21 cellular contexts compared by ENCODE assay signal in the genomic region with DNA sequence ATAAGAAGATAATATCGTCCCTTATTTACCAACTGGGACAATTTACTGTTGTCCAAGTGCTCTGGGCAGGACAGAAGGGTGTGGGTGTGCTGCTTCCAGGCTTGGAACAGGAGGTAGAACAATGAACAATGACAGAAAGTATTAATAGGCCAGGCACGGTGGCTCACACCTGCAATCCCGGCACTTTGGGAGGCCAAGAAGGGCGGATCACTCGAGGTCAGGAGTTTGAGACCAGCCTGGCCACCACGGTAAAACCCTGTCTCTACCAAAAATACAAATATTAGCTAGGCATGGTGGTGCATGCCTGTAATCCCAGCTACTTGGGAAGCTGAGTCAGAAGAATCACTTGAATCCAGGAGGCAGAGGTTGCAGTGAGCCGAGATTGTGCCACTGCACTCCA. TPM values are rescaled to one million over a fixed set of nuclear protein-coding genes. Genes with fewer than 3 reads are reported as not detected.
DNase-seq lines count a peak whose midpoint lies in the region; ATAC-seq, FAIRE-seq and TF ChIP-seq lines count a peak whose summit lies in the region.
"Had no signal": no experiment of that assay in that cellular context is flagged by ENCODE, and none has a peak within 500 bp of the region (broad histone marks: within the 10 kb centered on the region; RNA-seq: fewer than 3 reads in every experiment).

No MANE protein-coding gene starts in this region.

- TF ChIP-seq POLR2A in gastroesophageal sphincter (IDR thresholded peaks at IDR 0.05) (no peak), vagina (IDR thresholded peaks at IDR 0.05) (no peak)

- ATAC-seq in left ventricle myocardium superior: no peak
- no peak for ATAC-seq in gastroesophageal sphincter
- no peak for ATAC-seq in omental fat pad (ENCODE audit: low FRiP score)
- no peak for ATAC-seq in HG02970 (IDR thresholded peaks at IDR 0.05; ENCODE audit: low FRiP score, unreplicated experiment)
- ATAC-seq: stimulated activated effector memory CD8-positive, alpha-beta T cell treated with anti-CD3 and anti-CD28 coated beads, Interleukin-12 subunit alpha, Interleukin-12 subunit beta, amount 100 ng/mL, for 72 hours had no signal

- peaks cover 0 to 32% (median 17%) of the 10 kb centered on the region in 3 donors for H3K4me1 ChIP-seq in gastroesophageal sphincter
- peaks cover 60% of the 10 kb centered on the region for H3K4me1 ChIP-seq in vagina

- TF ChIP-seq CTCF in gastroesophageal sphincter (IDR thresholded peaks at IDR 0.05): no peak
- no peak for TF ChIP-seq CTCF in omental fat pad (IDR thresholded peaks at IDR 0.05)
- no peak for TF ChIP-seq CTCF in vagina (IDR thresholded peaks at IDR 0.05)

- H3K27me3 ChIP-seq in gastroesophageal sphincter (peaks cover 4% of the 10 kb centered on the region), vagina (no peaks in the 10 kb centered on the region)
- H3K27me3 ChIP-seq: thyroid gland had no signal

- FAIRE-seq in GM19239 (lab: Jason Lieb, UNC): no peak
- FAIRE-seq: HTR-8/SVneo, kidney, TTC549 had no signal

- peak overlapping the region in 1 of 2 donors; percentile 49 for H3K4me3 ChIP-seq in gastroesophageal sphincter
- peak overlapping the region in 1 of 2 donors; percentile 46 for H3K4me3 ChIP-seq in vagina
- H3K4me3 ChIP-seq: thyroid gland had no signal

- H3K27ac ChIP-seq in gastroesophageal sphincter: peak overlapping the region in 3 of 4 donors; percentile 78 to 84 (median 80)
- peak overlapping the region; percentile 77 for H3K27ac ChIP-seq in vagina
- H3K27ac ChIP-seq: neutrophil had no signal

- intact Hi-C loops in cardiac septum (cut with DNase I): loop anchor here (5.0 kb wide), 1 partner anchor 46 kb away; no protein-coding TSS in a partner anchor
- intact Hi-C loops in left ventricle myocardium superior (cut with micrococcal nuclease): no loop called here
- intact Hi-C loops in vagina (cut with DNase I): no loop called here

- 56 to 60% methylated on average over 1 of the region's 7 CpGs for WGBS in gastroesophageal sphincter (ENCODE audit: low coverage in 1 of 2), 2 donors

- H3K36me3 ChIP-seq in gastroesophageal sphincter: no peaks in the 10 kb centered on the region
- H3K36me3 ChIP-seq in vagina: no peaks in the 10 kb centered on the region
- H3K36me3 ChIP-seq: neutrophil, thyroid gland had no signal

- DNase-seq in cardiac septum (ENCODE audit: low spot score) (peak; percentile 47), left ventricle myocardium superior (no peak), omental fat pad (ENCODE audit: low spot score) (peak; percentile 8), vagina (ENCODE audit: extremely low spot score in 2 of 2) (no peak), dedifferentiated amniotic fluid mesenchymal stem cell (ENCODE audit: extremely low spot score) (no peak), GM19239 (ENCODE audit: insufficient read length, low spot score) (no peak)
- DNase-seq: activated CD4-positive, alpha-beta T cell treated with anti-CD3 and anti-CD28 coated beads for 4 hours; activated gamma-delta T cell; DMS 273 treated with DMSO at 0.1 percent for 48 hours; GDM1; H7; hippocampal formation; kidney; NCI-H1048 had no signal

- no peaks in the 10 kb centered on the region for H3K9me3 ChIP-seq in gastroesophageal sphincter
- H3K9me3 ChIP-seq in vagina: no peaks in the 10 kb centered on the region
- H3K9me3 ChIP-seq: neutrophil, thyroid gland had no signal

- no peak for TF ChIP-seq EP300 in gastroesophageal sphincter (IDR thresholded peaks at IDR 0.05)

RNA-seq across cellular contexts. Expression of a gene that starts 2.5 kb away (rescaled TPM):
- total RNA-seq in cardiac septum (147 TPM), left ventricle myocardium superior (151 TPM), gastroesophageal sphincter (100 to 1,000 TPM in 3 of 4 donors, 10 to 100 TPM in 1; 61.2 to 247 (median 175) TPM), omental fat pad (1,000 to 10,000 TPM in 1 of 4 donors, 100 to 1,000 TPM in 3; 285 to 1,264 (median 308) TPM), vagina (209 TPM)

RNA-seq across cellular contexts. Expression of a gene that starts 16.3 kb away (rescaled TPM):
- total RNA-seq in cardiac septum: 93.0 TPM
- total RNA-seq in left ventricle myocardium superior: 41.1 TPM
- 10 to 100 TPM; 25.7 to 67.2 (median 52.2) TPM for total RNA-seq in gastroesophageal sphincter
- total RNA-seq in omental fat pad: 100 to 1,000 TPM in 1 of 4 donors, 10 to 100 TPM in 3; 43.2 to 109 (median 47.7) TPM
- 171 TPM for total RNA-seq in vagina

RNA-seq across cellular contexts. Expression of a gene that starts 32.0 kb away (rescaled TPM):
- total RNA-seq in cardiac septum: 9.3 TPM
- 9.7 TPM for total RNA-seq in left ventricle myocardium superior
- total RNA-seq in gastroesophageal sphincter: 1 to 10 TPM; 3.4 to 9.3 (median 7.4) TPM
- 10 to 100 TPM in 3 of 4 donors, 1 to 10 TPM in 1; 9.2 to 28.6 (median 13.1) TPM for total RNA-seq in omental fat pad
- 18.9 TPM for total RNA-seq in vagina

RNA-seq across cellular contexts. Expression of a gene that starts 32.1 kb away (rescaled TPM):
- total RNA-seq in cardiac septum (245 TPM), left ventricle myocardium superior (198 TPM), gastroesophageal sphincter (100 to 1,000 TPM; 182 to 252 (median 201) TPM), omental fat pad (100 to 1,000 TPM; 106 to 215 (median 147) TPM), vagina (109 TPM)

Comparison
In these comparisons a context has a peak if more than half of its experiments do, and no peak if none do; other contexts are left out.
1. DNase-seq: peak in cardiac septum (single experiment) and omental fat pad (single experiment); none in left ventricle myocardium superior (single experiment), vagina (0 of 2), dedifferentiated amniotic fluid mesenchymal stem cell (single experiment) and GM19239 (single experiment).